Comparison of ENCODE assay signal across 8 cellular contexts in genomic region chr14:67674139-67674479, GRCh38. TPM values are rescaled to one million over a fixed set of nuclear protein-coding genes. Genes with fewer than 3 reads are reported as not detected.
DNase-seq lines count a peak whose midpoint lies in the region; ATAC-seq and TF ChIP-seq lines count a peak whose summit lies in the region.

No MANE protein-coding gene starts in this region.

- POLR2A ChIA-PET in activated naive CD8-positive, alpha-beta T cell treated with anti-CD3 and anti-CD28 coated beads, Interleukin-2, amount 10 ng/mL, durations not matched to agents 7 days and 5 days (lab: Charles Lee) = interaction anchor here (0.9 to 1.9 kb wide), 3 partner anchors 12 to 54 kb away, joined by 3 to 14 read pairs (median 4); partner anchors contain the start of gene RDH11

- H3K4me3 ChIP-seq in HAP-1 (peak overlapping the region; percentile 88), osteoblast (ENCODE audit: insufficient read depth, low read length) (peak overlapping the region; percentile 95), uterus (peak overlapping the region; percentile 86 to 90)

- peak; percentile 86 for DNase-seq in GM03348 (ENCODE audit: low spot score)
- DNase-seq in HAP-1 (ENCODE audit: low spot score in 2 of 2) = peak; percentile 74 to 89
- DNase-seq in LoVo (ENCODE audit: low spot score) = peak; percentile 72
- DNase-seq in SK-MEL-5 (ENCODE audit: low read depth, low spot score) = peak; percentile 67
- DNase-seq in activated naive CD8-positive, alpha-beta T cell treated with anti-CD3 and anti-CD28 coated beads, Interleukin-2, amount 10 ng/mL, durations not matched to agents 7 days and 5 days = peak; percentile 68
- peak; percentile 82 for DNase-seq in Right ventricle myocardium superior
- DNase-seq in osteoblast (ENCODE audit: insufficient read length, low spot score, missing footprints) = peak; percentile 94
- DNase-seq in uterus = peak; percentile 49 to 61

- H3K79me2 ChIP-seq in osteoblast (ENCODE audit: insufficient read depth, low read length) = peaks cover 73% of the 10 kb centered on the region

- ATAC-seq in activated naive CD8-positive, alpha-beta T cell treated with anti-CD3 and anti-CD28 coated beads, Interleukin-2, amount 10 ng/mL, durations not matched to agents 7 days and 5 days (ENCODE audit: low read depth) = peak; percentile 49
- peak; percentile 88 for ATAC-seq in Right ventricle myocardium superior (ENCODE audit: poor library complexity)

- intact Hi-C loops in Right ventricle myocardium superior (cut with DNase I) (no loop called here), uterus (cut with DNase I; ENCODE audit: low total_unique reads) (no loop called here)

- H2AFZ ChIP-seq in osteoblast (ENCODE audit: low read length) = peak overlapping the region; percentile 99

- no peaks in the 10 kb centered on the region for H3K9me3 Mint-ChIP-seq in activated naive CD8-positive, alpha-beta T cell treated with anti-CD3 and anti-CD28 coated beads, Interleukin-2, amount 10 ng/mL, durations not matched to agents 7 days and 5 days

- peak overlapping the region; percentile 87 for H3K4me3 Mint-ChIP-seq in activated naive CD8-positive, alpha-beta T cell treated with anti-CD3 and anti-CD28 coated beads, Interleukin-2, amount 10 ng/mL, durations not matched to agents 7 days and 5 days

- H3K9me3 ChIP-seq in HAP-1 (no peaks in the 10 kb centered on the region), osteoblast (ENCODE audit: low read depth, low read length) (no peaks in the 10 kb centered on the region), uterus (no peaks in the 10 kb centered on the region)

- peaks cover 4% of the 10 kb centered on the region for H3K36me3 Mint-ChIP-seq in activated naive CD8-positive, alpha-beta T cell treated with anti-CD3 and anti-CD28 coated beads, Interleukin-2, amount 10 ng/mL, durations not matched to agents 7 days and 5 days

- H3K4me2 ChIP-seq in osteoblast (ENCODE audit: insufficient read depth, low read length) = peak overlapping the region; percentile 96

- H3K36me3 ChIP-seq in HAP-1 (replicated peaks) (peaks cover 14% of the 10 kb centered on the region), osteoblast (ENCODE audit: insufficient read depth, low read length) (peaks cover 19% of the 10 kb centered on the region), uterus (no peaks in the 10 kb centered on the region)

- H4K20me1 ChIP-seq in osteoblast (ENCODE audit: insufficient read depth, low read length) = peaks cover 33% of the 10 kb centered on the region

- in situ Hi-C loops in HAP-1 (cut with MboI; ENCODE audit: low sequenced_read_pairs) = no loop called here
- in situ Hi-C loops in SK-MEL-5 (cut with HindIII; ENCODE audit: low pct_unique_long_range_greater_than_20kb, low sequenced_read_pairs) = no loop called here

- H3K27ac ChIP-seq in osteoblast (ENCODE audit: low read depth, low read length) (peak overlapping the region; percentile 98), uterus (peak overlapping the region; percentile 96 to 98)

- TF ChIP-seq POLR2A in uterus (IDR thresholded peaks at IDR 0.05) = no peak

- H3K27ac Mint-ChIP-seq in activated naive CD8-positive, alpha-beta T cell treated with anti-CD3 and anti-CD28 coated beads, Interleukin-2, amount 10 ng/mL, durations not matched to agents 7 days and 5 days = peak overlapping the region; percentile 78

- peak; percentile 9 for TF ChIP-seq CTCF in osteoblast (IDR thresholded peaks at IDR 0.05; ENCODE audit: extremely low read depth, low read depth, low read length)
- peak in 3 of 4 experiments; percentile 16 to 28 (median 22) for TF ChIP-seq CTCF in uterus (IDR thresholded peaks at IDR 0.05)

- H3K4me1 ChIP-seq in HAP-1 (peaks cover 7% of the 10 kb centered on the region), osteoblast (ENCODE audit: insufficient read depth, low read length) (peaks cover 10% of the 10 kb centered on the region), uterus (peaks cover 4 to 13% of the 10 kb centered on the region in 2 donors)

- peaks cover 19% of the 10 kb centered on the region for H3K4me1 Mint-ChIP-seq in activated naive CD8-positive, alpha-beta T cell treated with anti-CD3 and anti-CD28 coated beads, Interleukin-2, amount 10 ng/mL, durations not matched to agents 7 days and 5 days

- no peaks in the 10 kb centered on the region for H3K27me3 ChIP-seq in HAP-1 (ENCODE audit: low read depth)
- H3K27me3 ChIP-seq in osteoblast (ENCODE audit: insufficient read depth, low read length) = no peaks in the 10 kb centered on the region
- no peaks in the 10 kb centered on the region for H3K27me3 ChIP-seq in uterus

- no peaks in the 10 kb centered on the region for H3K27me3 Mint-ChIP-seq in activated naive CD8-positive, alpha-beta T cell treated with anti-CD3 and anti-CD28 coated beads, Interleukin-2, amount 10 ng/mL, durations not matched to agents 7 days and 5 days

RNA-seq across cellular contexts. Expression of gene VTI1B, which starts 0.3 kb away (rescaled TPM):
- total RNA-seq in SK-MEL-5 (2014; rRNA removed; shearing (Covaris generic)) = 52.5 and 72.1 TPM in 2 replicates
- polyA plus RNA-seq in SK-MEL-5 (2015; cell fraction: cytosol; rRNA removed) = 45.2 and 51.5 TPM in 2 replicates
- polyA plus RNA-seq in SK-MEL-5 (2015; cell fraction: nucleus; rRNA removed) = 12.7 and 24.5 TPM in 2 replicates
- 10 to 100 TPM; 69.9 to 74.6 TPM for total RNA-seq in activated naive CD8-positive, alpha-beta T cell treated with anti-CD3 and anti-CD28 coated beads, Interleukin-2, amount 10 ng/mL, durations not matched to agents 7 days and 5 days
- total RNA-seq in Right ventricle myocardium superior = 113 TPM
- total RNA-seq in osteoblast = 64.1 and 66.6 TPM in 2 replicates
- total RNA-seq in uterus = 100 to 1,000 TPM in 1 of 4 donors, 10 to 100 TPM in 3; 39.0 to 333 (median 48.6) TPM

RNA-seq across cellular contexts. Expression of gene RDH11, which starts 21.5 kb away (rescaled TPM):
- total RNA-seq in SK-MEL-5 (2014; rRNA removed; shearing (Covaris generic)) = 116 and 119 TPM in 2 replicates
- 90.2 and 99.5 TPM in 2 replicates for polyA plus RNA-seq in SK-MEL-5 (2015; cell fraction: cytosol; rRNA removed)
- 147 and 154 TPM in 2 replicates for polyA plus RNA-seq in SK-MEL-5 (2015; cell fraction: nucleus; rRNA removed)
- 10 to 100 TPM; 54.9 to 55.5 TPM for total RNA-seq in activated naive CD8-positive, alpha-beta T cell treated with anti-CD3 and anti-CD28 coated beads, Interleukin-2, amount 10 ng/mL, durations not matched to agents 7 days and 5 days
- total RNA-seq in Right ventricle myocardium superior (13.2 TPM), osteoblast (138 and 143 TPM in 2 replicates), uterus (10 to 100 TPM; 19.1 to 90.1 (median 39.0) TPM)

RNA-seq across cellular contexts. Expression of gene RDH12, which starts 27.6 kb away (rescaled TPM):
- 0.35 and 0.66 TPM in 2 replicates for total RNA-seq in SK-MEL-5 (2014; rRNA removed; shearing (Covaris generic))
- polyA plus RNA-seq in SK-MEL-5 (2015; cell fraction: cytosol; rRNA removed) = 0.36 and 1.7 TPM in 2 replicates
- not detected in 2 replicates for polyA plus RNA-seq in SK-MEL-5 (2015; cell fraction: nucleus; rRNA removed)
- total RNA-seq in activated naive CD8-positive, alpha-beta T cell treated with anti-CD3 and anti-CD28 coated beads, Interleukin-2, amount 10 ng/mL, durations not matched to agents 7 days and 5 days = not detected
- total RNA-seq in Right ventricle myocardium superior = not detected
- 0.29 TPM in 1 of 2 replicates, not detected in the other for total RNA-seq in osteoblast
- not detected for total RNA-seq in uterus

RNA-seq across cellular contexts. Expression of gene ARG2, which starts 54.4 kb away (rescaled TPM):
- total RNA-seq in SK-MEL-5 (2014; rRNA removed; shearing (Covaris generic)) = 3.1 and 5.3 TPM in 2 replicates
- 2.5 and 5.2 TPM in 2 replicates for polyA plus RNA-seq in SK-MEL-5 (2015; cell fraction: cytosol; rRNA removed)
- 0.87 and 1.6 TPM in 2 replicates for polyA plus RNA-seq in SK-MEL-5 (2015; cell fraction: nucleus; rRNA removed)
- total RNA-seq in activated naive CD8-positive, alpha-beta T cell treated with anti-CD3 and anti-CD28 coated beads, Interleukin-2, amount 10 ng/mL, durations not matched to agents 7 days and 5 days = 1 to 10 TPM; 1.3 to 2.6 TPM
- total RNA-seq in Right ventricle myocardium superior (0.75 TPM), osteoblast (11.2 and 13.3 TPM in 2 replicates), uterus (1 to 10 TPM in 2 of 4 donors, under 1 TPM in 1, not detected in 1; 0.51 to 3.7 (median 2.8) TPM)

Comparison
In these comparisons a context has a peak if more than half of its experiments do, and no peak if none do; other contexts are left out.
1. Peak in every context shown above with its lines: DNase-seq, ATAC-seq, H3K4me3 ChIP-seq and H3K27ac ChIP-seq.